Comparison of ENCODE assay signal across 8 cellular contexts in the genomic region with DNA sequence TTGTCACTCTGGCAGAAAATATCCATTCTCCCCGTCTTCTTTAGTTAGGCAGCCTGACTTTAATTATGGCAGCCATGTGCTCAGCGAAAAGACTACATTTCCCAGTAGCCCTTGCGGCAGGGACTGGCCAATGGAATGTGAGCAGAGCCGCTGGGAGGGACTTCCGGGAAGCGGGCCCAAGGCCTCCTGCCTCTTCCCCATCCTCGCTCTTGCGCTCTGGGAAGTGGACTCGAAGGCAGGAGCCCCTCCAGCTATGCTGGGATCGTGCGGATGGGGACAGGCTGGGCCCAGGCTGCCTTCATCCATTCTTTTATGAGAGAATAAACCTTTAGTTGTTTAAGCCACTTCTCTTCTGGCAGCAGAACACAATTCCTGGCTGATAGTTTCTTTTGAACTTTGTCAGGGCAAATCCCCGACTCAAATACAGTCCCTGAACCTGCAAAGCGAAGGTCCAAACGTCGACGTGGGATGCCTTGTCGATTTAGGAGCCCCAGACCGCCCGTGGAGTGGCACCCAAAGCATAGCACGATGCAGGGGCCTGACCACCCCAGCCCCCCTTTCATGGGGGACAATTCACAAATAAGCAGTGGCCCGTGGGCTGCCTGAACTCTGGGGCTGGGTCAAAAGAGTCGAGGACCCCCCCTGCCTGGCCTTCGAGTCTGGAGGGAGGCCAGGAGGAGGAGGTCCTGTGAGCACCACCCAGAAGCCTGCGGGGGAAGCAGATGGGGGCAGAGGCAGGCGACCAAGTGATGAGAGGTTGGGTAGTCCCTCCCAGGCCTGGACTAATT. TPM values are rescaled to one million over a fixed set of nuclear protein-coding genes. Genes with fewer than 3 reads are reported as not detected.
A peak's percentile ranks its signal among the peaks of the same experiment; 100 is the strongest.
DNase-seq lines count a peak whose midpoint lies in the region; ATAC-seq, FAIRE-seq and TF ChIP-seq lines count a peak whose summit lies in the region.

No MANE protein-coding gene starts in this region.

- H3K4me2 ChIP-seq in neuronal stem cell (ENCODE audit: insufficient read depth, low read length, poor library complexity, severe bottlenecking) = peak overlapping the region; percentile 13

- no peak overlapping the region for H2BK12ac ChIP-seq in neuronal stem cell (ENCODE audit: low read length)

- peak overlapping the region; percentile 88 for H3K18ac ChIP-seq in neuronal stem cell (ENCODE audit: low read length)

- no peak overlapping the region for H3K9ac ChIP-seq in neuronal stem cell (ENCODE audit: low read depth, low read length, poor library complexity)

- peak; percentile 85 for ATAC-seq in GM21619 (IDR thresholded peaks at IDR 0.05; ENCODE audit: unreplicated experiment)
- ATAC-seq in activated T-cell treated with anti-CD3 and anti-CD28 coated beads, Interleukin-2, amount 50 U/mL, for 72 hours (replicated peaks in 1 of 2) = peak; percentile 92 to 96

- no peak overlapping the region for H3K4me3 ChIP-seq in fibroblast of mammary gland (ENCODE audit: control insufficient read depth, low read depth, low read length)
- H3K4me3 ChIP-seq in neuronal stem cell (ENCODE audit: low read length in 2 of 2) = peak overlapping the region in 1 of 2 donors; percentile 10

- H2AFZ ChIP-seq in neuronal stem cell (ENCODE audit: low read length) = peak overlapping the region; percentile 91

- H3K36me3 Mint-ChIP-seq in activated T-cell treated with anti-CD3 and anti-CD28 coated beads, Interleukin-2, amount 50 U/mL, for 72 hours (ENCODE audit: insufficient read depth in 2 of 2) = no peaks in the 10 kb centered on the region

- no peak overlapping the region for H3K23ac ChIP-seq in neuronal stem cell (ENCODE audit: low read depth, low read length, poor library complexity)

- H3K9me3 ChIP-seq in KOPT-K1 (ENCODE audit: insufficient read depth, low read length, poor library complexity, severe bottlenecking) = no peaks in the 10 kb centered on the region
- peaks cover 0 to 4% of the 10 kb centered on the region in 2 donors for H3K9me3 ChIP-seq in neuronal stem cell (replicated peaks in 1 of 2; ENCODE audit: control insufficient read depth in 2 of 2, insufficient read depth in 1 of 2, low read depth in 1 of 2, low read length in 2 of 2)

- H3K4me1 Mint-ChIP-seq in activated T-cell treated with anti-CD3 and anti-CD28 coated beads, Interleukin-2, amount 50 U/mL, for 72 hours (ENCODE audit: low read depth) = peaks cover 8% of the 10 kb centered on the region

- peaks cover 0 to 1% of the 10 kb centered on the region in 2 donors for H3K9me3 Mint-ChIP-seq in activated T-cell treated with anti-CD3 and anti-CD28 coated beads, Interleukin-2, amount 50 U/mL, for 72 hours

- H2BK5ac ChIP-seq in neuronal stem cell (ENCODE audit: low read length) = no peak overlapping the region

- peaks cover 2 to 3% of the 10 kb centered on the region in 2 donors for H3K4me1 ChIP-seq in neuronal stem cell (ENCODE audit: control insufficient read depth in 2 of 2, insufficient read depth in 1 of 2, low read depth in 1 of 2, low read length in 2 of 2)

- H3K4ac ChIP-seq in neuronal stem cell (ENCODE audit: low read length) = peak overlapping the region; percentile 87

- peak overlapping the region; percentile 98 for H2AK5ac ChIP-seq in neuronal stem cell (ENCODE audit: low read depth, low read length)

- WGBS in neuronal stem cell (ENCODE audit: extremely low coverage in 2 of 2, insufficient read length in 2 of 2, insufficient replicate concordance in 1 of 2), 2 donors = no CpG with 5 or more reads among the region's 25 CpGs

- peak overlapping the region; percentile 27 for H4K8ac ChIP-seq in neuronal stem cell (ENCODE audit: low read depth, low read length)

- H2BK15ac ChIP-seq in neuronal stem cell (ENCODE audit: low read length) = peak overlapping the region; percentile 45

- no peak overlapping the region for H3K14ac ChIP-seq in neuronal stem cell (ENCODE audit: low read length)

- peaks cover 2% of the 10 kb centered on the region for H3K79me1 ChIP-seq in neuronal stem cell (ENCODE audit: low read depth, low read length)

- peak overlapping the region; percentile 51 for H3K27ac Mint-ChIP-seq in activated T-cell treated with anti-CD3 and anti-CD28 coated beads, Interleukin-2, amount 50 U/mL, for 72 hours

- no peaks in the 10 kb centered on the region for H3K27me3 Mint-ChIP-seq in activated T-cell treated with anti-CD3 and anti-CD28 coated beads, Interleukin-2, amount 50 U/mL, for 72 hours (ENCODE audit: low read depth)

- no peak overlapping the region for H3K4me3 Mint-ChIP-seq in activated T-cell treated with anti-CD3 and anti-CD28 coated beads, Interleukin-2, amount 50 U/mL, for 72 hours

- DNase-seq in DMS153 (lab: John Stamatoyannopoulos, UW) (peak; percentile 73), RCC 7860 (ENCODE audit: low spot score) (peak; percentile 53), fibroblast of mammary gland (ENCODE audit: low read depth) (peak; percentile 91), neuronal stem cell (ENCODE audit: low spot score) (peak; percentile 73), stromal cell of bone marrow (ENCODE audit: low read depth) (peak; percentile 80)
- peak; percentile 87 to 90 for DNase-seq in activated T-cell treated with anti-CD3 and anti-CD28 coated beads, Interleukin-2, amount 50 U/mL, for 72 hours

- peak overlapping the region; percentile 75 for H4K91ac ChIP-seq in neuronal stem cell (ENCODE audit: low read depth, low read length, poor library complexity)

- no peak for TF ChIP-seq CTCF in fibroblast of mammary gland (conservative IDR thresholded peaks at IDR 0.05; ENCODE audit: control insufficient read depth, insufficient read depth, low read depth, low read length)

- H3K27ac ChIP-seq in KOPT-K1 (ENCODE audit: low read depth, low read length, poor library complexity, severe bottlenecking) (peak overlapping the region; percentile 14), neuronal stem cell (replicated peaks; ENCODE audit: low read length) (no peak overlapping the region)

- no peaks in the 10 kb centered on the region for H3K27me3 ChIP-seq in neuronal stem cell (ENCODE audit: control insufficient read depth in 3 of 3, insufficient read depth in 3 of 3, low read depth in 1 of 3, low read length in 3 of 3)

- FAIRE-seq in RCC 7860 (lab: Jason Lieb, UNC) = peak; percentile 7

- peak overlapping the region; percentile 58 for H2BK120ac ChIP-seq in neuronal stem cell (ENCODE audit: low read depth, low read length)

- H3K36me3 ChIP-seq in KOPT-K1 (ENCODE audit: insufficient read depth, low read length) (no peaks in the 10 kb centered on the region), neuronal stem cell (replicated peaks in 1 of 2; ENCODE audit: control insufficient read depth in 2 of 2, insufficient read depth in 2 of 2, low read length in 2 of 2) (no peaks in the 10 kb centered on the region)

RNA-seq across cellular contexts. Expression of a gene that starts 15.6 kb away (rescaled TPM):
- total RNA-seq in activated T-cell treated with anti-CD3 and anti-CD28 coated beads, Interleukin-2, amount 50 U/mL, for 72 hours = under 1 TPM in 1 of 2 donors, not detected in 1; 0.14 TPM
- polyA plus RNA-seq in neuronal stem cell (2013, experiment 1 of 2) = 0.03 TPM
- 0.03 TPM for polyA plus RNA-seq in neuronal stem cell (2013, experiment 2 of 2)
